ENCODE assay signal across 9 cellular contexts in the genomic region with DNA sequence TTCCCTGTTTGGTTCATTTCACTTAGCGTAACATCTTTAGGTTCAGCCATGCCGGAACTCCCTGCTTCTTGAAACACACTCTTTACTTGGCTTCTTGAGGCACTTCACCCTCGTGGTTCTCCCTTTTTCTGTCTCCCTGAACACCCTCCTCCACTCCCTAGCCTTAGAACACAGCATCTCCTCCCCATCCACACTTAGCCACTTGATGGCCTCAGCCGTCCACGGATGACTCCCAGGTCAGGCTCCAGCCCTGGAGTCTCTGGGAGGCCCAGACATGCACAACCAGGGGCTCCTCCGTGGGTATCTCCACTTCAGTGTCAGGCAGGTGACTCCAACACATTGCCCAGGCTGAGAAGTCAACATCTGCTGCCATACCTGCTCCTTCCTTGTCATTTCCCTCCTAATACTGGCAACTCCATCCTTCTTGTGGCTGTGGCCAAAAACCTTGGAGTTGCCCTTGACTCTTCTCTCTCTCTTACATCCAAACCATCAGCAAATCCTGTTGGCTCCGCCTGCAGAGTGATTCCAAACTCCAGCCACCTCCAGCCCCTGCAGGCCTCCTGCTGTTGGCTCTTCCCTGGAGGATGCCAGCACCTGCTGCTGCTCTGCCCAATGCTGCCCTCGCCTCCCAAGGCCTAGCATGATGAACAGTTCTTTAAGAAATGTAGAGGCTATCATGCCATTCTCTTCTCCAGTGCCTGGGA. TPM values are rescaled to one million over a fixed set of nuclear protein-coding genes. Genes with fewer than 3 reads are reported as not detected.
DNase-seq lines count a peak whose midpoint lies in the region; ATAC-seq and TF ChIP-seq lines count a peak whose summit lies in the region.
"Had no signal": no experiment of that assay in that cellular context is flagged by ENCODE, and none has a peak within 500 bp of the region (broad histone marks: within the 10 kb centered on the region; RNA-seq: fewer than 3 reads in every experiment).

No MANE protein-coding gene starts in this region.

- ATAC-seq in Right ventricle myocardium superior (ENCODE audit: poor library complexity): peak; percentile 78
- ATAC-seq in heart left ventricle: peak; percentile 63 to 89 (median 73)
- ATAC-seq in upper lobe of left lung (ENCODE audit: low FRiP score in 2 of 2): peak in 1 of 2 donors; percentile 53
- ATAC-seq in GM19455 (IDR thresholded peaks at IDR 0.05; ENCODE audit: unreplicated experiment): no peak

- H3K9me3 Mint-ChIP-seq in activated naive CD4-positive, alpha-beta T cell treated with anti-CD3 and anti-CD28 coated beads, Interleukin-2, amount 10 ng/mL, durations not matched to agents 7 days and 5 days: no peaks in the 10 kb centered on the region
- H3K9me3 Mint-ChIP-seq: IgD-negative memory B cell had no signal

- in situ Hi-C loops in SK-MEL-5 (cut with HindIII; ENCODE audit: low pct_unique_long_range_greater_than_20kb, low sequenced_read_pairs): no loop called here

- DNase-seq in Right ventricle myocardium superior: no peak
- no peak for DNase-seq in cardiac septum (ENCODE audit: low spot score)
- DNase-seq in SK-MEL-5 (ENCODE audit: low read depth, low spot score): peak; percentile 53
- DNase-seq in heart left ventricle: peak in 4 of 5 donors; percentile 36 to 70 (median 54)
- no peak for DNase-seq in upper lobe of left lung
- no peak for DNase-seq in activated gamma-delta T cell (lab: John Stamatoyannopoulos, UW)
- DNase-seq in activated naive CD4-positive, alpha-beta T cell treated with anti-CD3 and anti-CD28 coated beads, Interleukin-2, amount 10 ng/mL, durations not matched to agents 7 days and 5 days: no peak

- H3K27me3 ChIP-seq in heart left ventricle (no peaks in the 10 kb centered on the region), upper lobe of left lung (no peaks in the 10 kb centered on the region)

- TF ChIP-seq CTCF in heart left ventricle (IDR thresholded peaks at IDR 0.05) (peak; percentile 18 to 66 (median 52)), upper lobe of left lung (IDR thresholded peaks at IDR 0.05) (peak in 4 of 6 experiments; percentile 6 to 32 (median 18))

- H3K9me3 ChIP-seq in heart left ventricle (no peaks in the 10 kb centered on the region), upper lobe of left lung (no peaks in the 10 kb centered on the region)

- intact Hi-C loops in Right ventricle myocardium superior (cut with DNase I): loop anchor here (5.0 to 10.0 kb wide), 2 partner anchors 119 to 229 kb away; no protein-coding TSS in a partner anchor
- intact Hi-C loops in cardiac septum (cut with DNase I): loop anchor here (5.0 kb wide), 1 partner anchor 234 kb away; no protein-coding TSS in a partner anchor
- intact Hi-C loops in heart left ventricle (cut with DNase I): loop anchor here in 9 of 10 donors (2.0 to 5.0 kb wide), 11 partner anchors 34 to 379 kb away; partner anchors contain the start of gene CRHR2 (in 2 of the 9)

- H3K36me3 ChIP-seq in heart left ventricle (no peaks in the 10 kb centered on the region), upper lobe of left lung (no peaks in the 10 kb centered on the region)

- peaks cover 0 to 13% (median 5%) of the 10 kb centered on the region in 12 donors for H3K4me1 ChIP-seq in heart left ventricle
- peaks cover 0 to 6% (median 4%) of the 10 kb centered on the region in 4 donors for H3K4me1 ChIP-seq in upper lobe of left lung

- H3K27ac ChIP-seq in heart left ventricle (no peak overlapping the region), upper lobe of left lung (no peak overlapping the region)

- H3K4me1 Mint-ChIP-seq in activated naive CD4-positive, alpha-beta T cell treated with anti-CD3 and anti-CD28 coated beads, Interleukin-2, amount 10 ng/mL, durations not matched to agents 7 days and 5 days: peaks cover 24% of the 10 kb centered on the region

- CTCF ChIA-PET in activated naive CD4-positive, alpha-beta T cell treated with anti-CD3 and anti-CD28 coated beads, Interleukin-2, amount 10 ng/mL, durations not matched to agents 7 days and 5 days (lab: Charles Lee): interaction anchor here (1.0 to 9.3 kb wide), 2 partner anchors 40 to 194 kb away, joined by 5 to 151 read pairs; no protein-coding TSS in a partner anchor

- no peaks in the 10 kb centered on the region for H3K36me3 Mint-ChIP-seq in activated naive CD4-positive, alpha-beta T cell treated with anti-CD3 and anti-CD28 coated beads, Interleukin-2, amount 10 ng/mL, durations not matched to agents 7 days and 5 days
- H3K36me3 Mint-ChIP-seq: IgD-negative memory B cell had no signal

- no peak overlapping the region for H3K4me3 ChIP-seq in heart left ventricle
- H3K4me3 ChIP-seq in upper lobe of left lung: no peak overlapping the region

- no peak overlapping the region for H3K27ac Mint-ChIP-seq in activated naive CD4-positive, alpha-beta T cell treated with anti-CD3 and anti-CD28 coated beads, Interleukin-2, amount 10 ng/mL, durations not matched to agents 7 days and 5 days

- no peak overlapping the region for H3K4me3 Mint-ChIP-seq in activated naive CD4-positive, alpha-beta T cell treated with anti-CD3 and anti-CD28 coated beads, Interleukin-2, amount 10 ng/mL, durations not matched to agents 7 days and 5 days

- 53 to 60% (median 59%) methylated on average over 8 of the region's 8 CpGs for WGBS in heart left ventricle, 4 donors
- 59 to 60% methylated on average over 8 of the region's 8 CpGs for WGBS in upper lobe of left lung, 2 donors

- peaks cover 13% of the 10 kb centered on the region for H3K27me3 Mint-ChIP-seq in activated naive CD4-positive, alpha-beta T cell treated with anti-CD3 and anti-CD28 coated beads, Interleukin-2, amount 10 ng/mL, durations not matched to agents 7 days and 5 days

- no peak for TF ChIP-seq POLR2A in heart left ventricle (IDR thresholded peaks at IDR 0.05)
- TF ChIP-seq POLR2A in upper lobe of left lung (IDR thresholded peaks at IDR 0.05): no peak

- no peak for TF ChIP-seq EP300 in upper lobe of left lung (IDR thresholded peaks at IDR 0.05)

RNA-seq across cellular contexts. Expression of gene INMT, which starts 8.4 kb away (rescaled TPM):
- total RNA-seq in Right ventricle myocardium superior (40.4 TPM), cardiac septum (17.3 TPM), heart left ventricle (10 to 100 TPM; 11.7 to 88.1 (median 29.6) TPM), upper lobe of left lung (100 to 1,000 TPM in 5 of 6 donors, 10 to 100 TPM in 1; 70.5 to 447 (median 322) TPM)
- not detected in 2 replicates for total RNA-seq in SK-MEL-5 (2014; rRNA removed; shearing (Covaris generic))
- polyA plus RNA-seq in SK-MEL-5 (2015; cell fraction: cytosol; rRNA removed): not detected in 2 replicates
- not detected in 2 replicates for polyA plus RNA-seq in SK-MEL-5 (2015; cell fraction: nucleus; rRNA removed)
- 10 to 100 TPM; 15.7 to 27.9 TPM for polyA plus RNA-seq in heart left ventricle
- polyA plus RNA-seq: IgD-negative memory B cell had no signal

RNA-seq across cellular contexts. Expression of gene MINDY4, which starts 27.7 kb away (rescaled TPM):
- total RNA-seq in Right ventricle myocardium superior: 2.8 TPM
- total RNA-seq in cardiac septum: 2.1 TPM
- 5.2 and 6.5 TPM in 2 replicates for total RNA-seq in SK-MEL-5 (2014; rRNA removed; shearing (Covaris generic))
- polyA plus RNA-seq in SK-MEL-5 (2015; cell fraction: cytosol; rRNA removed): 5.0 and 7.1 TPM in 2 replicates
- polyA plus RNA-seq in SK-MEL-5 (2015; cell fraction: nucleus; rRNA removed): 11.5 and 17.8 TPM in 2 replicates
- total RNA-seq in heart left ventricle: 1 to 10 TPM; 2.4 to 6.0 (median 3.1) TPM
- polyA plus RNA-seq in heart left ventricle: 1 to 10 TPM; 1.3 to 2.4 TPM
- 10 to 100 TPM in 5 of 6 donors, 1 to 10 TPM in 1; 7.7 to 43.0 (median 19.4) TPM for total RNA-seq in upper lobe of left lung

Comparison
In these comparisons a context has a peak if more than half of its experiments do, and no peak if none do; other contexts are left out.
1. DNase-seq: peak in SK-MEL-5 (single experiment) and heart left ventricle (4 of 5); none in Right ventricle myocardium superior (single experiment), cardiac septum (single experiment), upper lobe of left lung (0 of 2), activated gamma-delta T cell (single experiment) and activated naive CD4-positive, alpha-beta T cell treated with anti-CD3 and anti-CD28 coated beads, Interleukin-2, amount 10 ng/mL, durations not matched to agents 7 days and 5 days (single experiment).
2. RNA of gene INMT, which starts 8.4 kb away (total RNA-seq): 70.5 to 447 TPM in upper lobe of left lung, 40.4 TPM in Right ventricle myocardium superior (single experiment), 11.7 to 88.1 TPM in heart left ventricle and 17.3 TPM in cardiac septum (single experiment); not detected in SK-MEL-5; every median in the first group is over 10 times any median in the second.